In genomic region chrX:105488731-105489130, GRCh38 we compare ENCODE assay signal across 26 cellular contexts.
"Had no signal": no experiment of that assay in that cellular context is flagged by ENCODE, and none has a peak within 500 bp of the region (broad histone marks: within the 10 kb centered on the region; RNA-seq: fewer than 3 reads in every experiment).

No MANE protein-coding gene starts in this region.

- DNase-seq: dermis blood vessel endothelial cell; effector memory CD4-positive, alpha-beta T cell; erythroblast; esophagus squamous epithelium; foreskin fibroblast; gastrocnemius medialis; head of caudate nucleus; left cardiac atrium; left lung; mammary epithelial cell; mesendoderm; midbrain; naive thymus-derived CD4-positive, alpha-beta T cell; spleen; stimulated activated CD4-positive, alpha-beta T cell treated with anti-CD3 and anti-CD28 coated beads, Interleukin-4, amount 100 ng/mL, for 4 hours; stimulated activated naive CD8-positive, alpha-beta T cell treated with anti-CD3 and anti-CD28 coated beads, Interleukin-15, Interleukin-2, amounts not matched to agents 100 U/mL and 50 U/mL, for 24 hours; substantia nigra; testis; tibial artery had no signal

- ATAC-seq: gastrocnemius medialis; left cardiac atrium; left lung; naive thymus-derived CD4-positive, alpha-beta T cell; sciatic nerve; stimulated activated memory B cell treated with anti-CD40 and anti-IgM and Interleukin-4, amounts not matched to agents 10 μg/mL and 1 μg/mL and 100 μg/mL, for 72 hours; stimulated activated naive CD8-positive, alpha-beta T cell treated with anti-CD3 and anti-CD28 coated beads, Interleukin-15, Interleukin-2, amounts not matched to agents 100 U/mL and 50 U/mL, for 24 hours had no signal

- H3K4me3 ChIP-seq: coronary artery, esophagus squamous epithelium, gastrocnemius medialis, left lung, neural progenitor cell, prostate gland, right atrium auricular region, skin epidermis, spleen, testis, tibial artery had no signal
